Comparison of ENCODE assay signal across 10 cellular contexts in genomic region chr4:111475001-111475400, GRCh38.
DNase-seq lines count a peak whose midpoint lies in the region; ATAC-seq and TF ChIP-seq lines count a peak whose summit lies in the region.
"Had no signal": no experiment of that assay in that cellular context is flagged by ENCODE, and none has a peak within 500 bp of the region (broad histone marks: within the 10 kb centered on the region; RNA-seq: fewer than 3 reads in every experiment).

No MANE protein-coding gene starts in this region.

- H3K36me3 ChIP-seq in breast epithelium: no peaks in the 10 kb centered on the region
- H3K36me3 ChIP-seq in Panc1 (ENCODE audit: control insufficient read depth, insufficient read depth, low read length): no peaks in the 10 kb centered on the region
- no peaks in the 10 kb centered on the region for H3K36me3 ChIP-seq in left ventricle myocardium inferior
- no peaks in the 10 kb centered on the region for H3K36me3 ChIP-seq in tibial artery
- H3K36me3 ChIP-seq: ovary had no signal

- TF ChIP-seq POLR2A in breast epithelium (IDR thresholded peaks at IDR 0.05): no peak

- CTCF ChIA-PET in MCF 10A (lab: Yijun Ruan, JAX): interaction anchor here (0.6 to 1.2 kb wide), 3 partner anchors 10 to 883 kb away, joined by 3 to 4 read pairs (median 4); no protein-coding TSS in a partner anchor
- CTCF ChIA-PET in Panc1 (lab: Charles Lee): no interaction called here

- ATAC-seq in Panc1: no peak

- H3K9me3 Mint-ChIP-seq in MCF 10A (ENCODE audit: unreplicated experiment): no peaks in the 10 kb centered on the region
- no peaks in the 10 kb centered on the region for H3K9me3 Mint-ChIP-seq in activated CD4-positive, alpha-beta T cell treated with anti-CD3 and anti-CD28 coated beads, Interleukin-2, amount 10 ng/mL, durations not matched to agents 24 days and 14 days

- in situ Hi-C loops in Panc1 (cut with HindIII; ENCODE audit: low pct_unique_long_range_greater_than_20kb, low sequenced_read_pairs): no loop called here

- no peak overlapping the region for H3K27ac Mint-ChIP-seq in MCF 10A (ENCODE audit: low read depth, unreplicated experiment)
- H3K27ac Mint-ChIP-seq in activated CD4-positive, alpha-beta T cell treated with anti-CD3 and anti-CD28 coated beads, Interleukin-2, amount 10 ng/mL, durations not matched to agents 24 days and 14 days: no peak overlapping the region
- H3K27ac Mint-ChIP-seq: CD4-positive, alpha-beta memory T cell had no signal

- no peaks in the 10 kb centered on the region for H3K27me3 Mint-ChIP-seq in MCF 10A (ENCODE audit: insufficient read depth, unreplicated experiment)
- no peaks in the 10 kb centered on the region for H3K27me3 Mint-ChIP-seq in activated CD4-positive, alpha-beta T cell treated with anti-CD3 and anti-CD28 coated beads, Interleukin-2, amount 10 ng/mL, durations not matched to agents 24 days and 14 days
- H3K27me3 Mint-ChIP-seq: CD4-positive, alpha-beta memory T cell had no signal

- H3K9me3 ChIP-seq in breast epithelium (no peaks in the 10 kb centered on the region), Panc1 (ENCODE audit: control insufficient read depth, insufficient read depth, low read depth, low read length) (no peaks in the 10 kb centered on the region), left ventricle myocardium inferior (replicated peaks) (no peaks in the 10 kb centered on the region), tibial artery (no peaks in the 10 kb centered on the region)
- H3K9me3 ChIP-seq: ovary had no signal

- peak; percentile 52 for DNase-seq in MCF 10A (ENCODE audit: unreplicated experiment)
- DNase-seq in breast epithelium (ENCODE audit: low spot score in 2 of 2): no peak
- no peak for DNase-seq in Panc1 (ENCODE audit: low read depth, low spot score)
- DNase-seq in left ventricle myocardium inferior: no peak
- no peak for DNase-seq in tibial artery
- no peak for DNase-seq in stimulated activated CD4-positive, alpha-beta T cell treated with anti-CD3 and anti-CD28 coated beads, Interleukin-4, amount 100 ng/mL, for 1 hour
- DNase-seq in activated CD4-positive, alpha-beta T cell treated with anti-CD3 and anti-CD28 coated beads, Interleukin-2, amount 10 ng/mL, durations not matched to agents 24 days and 14 days: no peak
- no peak for DNase-seq in GM19240 (ENCODE audit: insufficient read length, low spot score)
- DNase-seq: CD4-positive, alpha-beta memory T cell; ovary had no signal

- H3K4me3 Mint-ChIP-seq in MCF 10A (ENCODE audit: unreplicated experiment): no peak overlapping the region
- H3K4me3 Mint-ChIP-seq in activated CD4-positive, alpha-beta T cell treated with anti-CD3 and anti-CD28 coated beads, Interleukin-2, amount 10 ng/mL, durations not matched to agents 24 days and 14 days: no peak overlapping the region
- H3K4me3 Mint-ChIP-seq: CD4-positive, alpha-beta memory T cell had no signal

- H3K27me3 ChIP-seq in breast epithelium: no peaks in the 10 kb centered on the region
- H3K27me3 ChIP-seq in Panc1 (ENCODE audit: control insufficient read depth, insufficient read depth, low read length): no peaks in the 10 kb centered on the region
- H3K27me3 ChIP-seq in left ventricle myocardium inferior (ENCODE audit: low read depth): peaks cover 6% of the 10 kb centered on the region
- no peaks in the 10 kb centered on the region for H3K27me3 ChIP-seq in tibial artery
- H3K27me3 ChIP-seq: ovary had no signal

- no TSS peak for BruUV-seq in MCF 10A (replicated peaks; lab: Mats Ljungman, UMichigan)
- no TSS peak for BruUV-seq in Panc1 (replicated peaks; lab: Mats Ljungman, UMichigan)

- TF ChIP-seq CTCF in MCF 10A (IDR thresholded peaks at IDR 0.05; ENCODE audit: unreplicated experiment) (peak; percentile 25), breast epithelium (IDR thresholded peaks at IDR 0.05) (no peak), Panc1 (IDR thresholded peaks at IDR 0.05) (peak; percentile 11; the same call in 1 of the 2 replicates), left ventricle myocardium inferior (IDR thresholded peaks at IDR 0.05; ENCODE audit: borderline replicate concordance) (peak; percentile 68), tibial artery (IDR thresholded peaks at IDR 0.05) (peak; percentile 32 to 36)

- intact Hi-C loops in MCF 10A (cut with micrococcal nuclease) (no loop called here), breast epithelium (cut with DNase I; ENCODE audit: low total_unique reads) (no loop called here), Panc1 (cut with micrococcal nuclease; ENCODE audit: unreplicated experiment) (no loop called here), left ventricle myocardium inferior (cut with micrococcal nuclease) (no loop called here), tibial artery (cut with DNase I; ENCODE audit: low total_unique reads) (no loop called here)
- intact Hi-C loops in activated CD4-positive, alpha-beta T cell treated with anti-CD3 and anti-CD28 coated beads, Interleukin-2, amount 10 ng/mL, durations not matched to agents 24 days and 14 days (cut with micrococcal nuclease): no loop called here

- no peaks in the 10 kb centered on the region for H3K4me1 Mint-ChIP-seq in MCF 10A (ENCODE audit: insufficient read depth, unreplicated experiment)
- no peaks in the 10 kb centered on the region for H3K4me1 Mint-ChIP-seq in activated CD4-positive, alpha-beta T cell treated with anti-CD3 and anti-CD28 coated beads, Interleukin-2, amount 10 ng/mL, durations not matched to agents 24 days and 14 days
- H3K4me1 Mint-ChIP-seq: CD4-positive, alpha-beta memory T cell had no signal

- H3K4me3 ChIP-seq in breast epithelium (no peak overlapping the region), Panc1 (ENCODE audit: low read depth in 2 of 2, low read length in 2 of 2) (no peak overlapping the region), left ventricle myocardium inferior (no peak overlapping the region), tibial artery (no peak overlapping the region)
- H3K4me3 ChIP-seq: ovary had no signal

- H3K36me3 Mint-ChIP-seq in MCF 10A (ENCODE audit: insufficient read depth, unreplicated experiment): no peaks in the 10 kb centered on the region
- H3K36me3 Mint-ChIP-seq in activated CD4-positive, alpha-beta T cell treated with anti-CD3 and anti-CD28 coated beads, Interleukin-2, amount 10 ng/mL, durations not matched to agents 24 days and 14 days (ENCODE audit: low read depth): no peaks in the 10 kb centered on the region
- H3K36me3 Mint-ChIP-seq: CD4-positive, alpha-beta memory T cell had no signal

- H3K27ac ChIP-seq in breast epithelium: no peak overlapping the region
- no peak overlapping the region for H3K27ac ChIP-seq in Panc1 (ENCODE audit: low read length)
- no peak overlapping the region for H3K27ac ChIP-seq in left ventricle myocardium inferior (replicated peaks)
- no peak overlapping the region for H3K27ac ChIP-seq in tibial artery
- H3K27ac ChIP-seq: ovary had no signal

- H3K4me1 ChIP-seq in breast epithelium (no peaks in the 10 kb centered on the region), Panc1 (ENCODE audit: control insufficient read depth, insufficient read depth, low read length) (no peaks in the 10 kb centered on the region), left ventricle myocardium inferior (no peaks in the 10 kb centered on the region), tibial artery (no peaks in the 10 kb centered on the region)

- POLR2A ChIA-PET in MCF 10A (lab: Yijun Ruan, JAX): no interaction called here
- POLR2A ChIA-PET in Panc1 (lab: Charles Lee): no interaction called here

Comparison
In these comparisons a context has a peak if more than half of its experiments do, and no peak if none do; other contexts are left out.
1. CTCF ChIP-seq: peak in MCF 10A (single experiment), Panc1 (single experiment), left ventricle myocardium inferior (single experiment) and tibial artery (2 of 2); none in breast epithelium (0 of 3).